In the genomic region with DNA sequence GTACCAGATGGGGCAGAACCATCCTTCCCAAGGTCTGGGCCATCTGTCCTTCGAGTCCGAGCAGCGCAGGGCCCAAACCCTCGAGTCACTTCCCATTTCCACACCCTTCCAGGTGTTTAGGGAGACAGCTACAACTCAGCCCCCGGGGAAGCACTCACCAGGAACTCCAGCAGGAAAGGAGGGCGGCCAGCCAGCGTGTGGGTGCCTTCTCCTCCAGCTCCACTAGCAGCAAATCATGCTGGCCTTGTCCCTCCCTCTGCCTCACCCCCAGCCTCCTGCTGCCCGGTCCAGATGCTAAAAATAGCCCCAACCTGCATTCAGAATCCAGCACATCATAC, we compare ENCODE assay signal across 2 cellular contexts.
A peak's percentile ranks its signal among the peaks of the same experiment; 100 is the strongest.
TF ChIP-seq lines count a peak whose summit lies in the region.

No MANE protein-coding gene starts in this region.

TF ChIP-seq in HEK293, 187 proteins besides CTCF, POLR2A, EP300 and RAD21:
- TF ChIP-seq EGR2 (tag by site-specific recombination; IDR thresholded peaks at IDR 0.05; ENCODE audit: low read depth) = peak; percentile 84
- TF ChIP-seq, protein P1, sequence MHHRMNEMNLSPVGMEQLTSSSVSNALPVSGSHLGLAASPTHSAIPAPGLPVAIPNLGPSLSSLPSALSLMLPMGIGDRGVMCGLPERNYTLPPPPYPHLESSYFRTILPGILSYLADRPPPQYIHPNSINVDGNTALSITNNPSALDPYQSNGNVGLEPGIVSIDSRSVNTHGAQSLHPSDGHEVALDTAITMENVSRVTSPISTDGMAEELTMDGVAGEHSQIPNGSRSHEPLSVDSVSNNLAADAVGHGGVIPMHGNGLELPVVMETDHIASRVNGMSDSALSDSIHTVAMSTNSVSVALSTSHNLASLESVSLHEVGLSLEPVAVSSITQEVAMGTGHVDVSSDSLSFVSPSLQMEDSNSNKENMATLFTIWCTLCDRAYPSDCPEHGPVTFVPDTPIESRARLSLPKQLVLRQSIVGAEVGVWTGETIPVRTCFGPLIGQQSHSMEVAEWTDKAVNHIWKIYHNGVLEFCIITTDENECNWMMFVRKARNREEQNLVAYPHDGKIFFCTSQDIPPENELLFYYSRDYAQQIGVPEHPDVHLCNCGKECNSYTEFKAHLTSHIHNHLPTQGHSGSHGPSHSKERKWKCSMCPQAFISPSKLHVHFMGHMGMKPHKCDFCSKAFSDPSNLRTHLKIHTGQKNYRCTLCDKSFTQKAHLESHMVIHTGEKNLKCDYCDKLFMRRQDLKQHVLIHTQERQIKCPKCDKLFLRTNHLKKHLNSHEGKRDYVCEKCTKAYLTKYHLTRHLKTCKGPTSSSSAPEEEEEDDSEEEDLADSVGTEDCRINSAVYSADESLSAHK (tag by site-specific recombination; IDR thresholded peaks at IDR 0.05) = no peak
- TF ChIP-seq, protein P2, sequence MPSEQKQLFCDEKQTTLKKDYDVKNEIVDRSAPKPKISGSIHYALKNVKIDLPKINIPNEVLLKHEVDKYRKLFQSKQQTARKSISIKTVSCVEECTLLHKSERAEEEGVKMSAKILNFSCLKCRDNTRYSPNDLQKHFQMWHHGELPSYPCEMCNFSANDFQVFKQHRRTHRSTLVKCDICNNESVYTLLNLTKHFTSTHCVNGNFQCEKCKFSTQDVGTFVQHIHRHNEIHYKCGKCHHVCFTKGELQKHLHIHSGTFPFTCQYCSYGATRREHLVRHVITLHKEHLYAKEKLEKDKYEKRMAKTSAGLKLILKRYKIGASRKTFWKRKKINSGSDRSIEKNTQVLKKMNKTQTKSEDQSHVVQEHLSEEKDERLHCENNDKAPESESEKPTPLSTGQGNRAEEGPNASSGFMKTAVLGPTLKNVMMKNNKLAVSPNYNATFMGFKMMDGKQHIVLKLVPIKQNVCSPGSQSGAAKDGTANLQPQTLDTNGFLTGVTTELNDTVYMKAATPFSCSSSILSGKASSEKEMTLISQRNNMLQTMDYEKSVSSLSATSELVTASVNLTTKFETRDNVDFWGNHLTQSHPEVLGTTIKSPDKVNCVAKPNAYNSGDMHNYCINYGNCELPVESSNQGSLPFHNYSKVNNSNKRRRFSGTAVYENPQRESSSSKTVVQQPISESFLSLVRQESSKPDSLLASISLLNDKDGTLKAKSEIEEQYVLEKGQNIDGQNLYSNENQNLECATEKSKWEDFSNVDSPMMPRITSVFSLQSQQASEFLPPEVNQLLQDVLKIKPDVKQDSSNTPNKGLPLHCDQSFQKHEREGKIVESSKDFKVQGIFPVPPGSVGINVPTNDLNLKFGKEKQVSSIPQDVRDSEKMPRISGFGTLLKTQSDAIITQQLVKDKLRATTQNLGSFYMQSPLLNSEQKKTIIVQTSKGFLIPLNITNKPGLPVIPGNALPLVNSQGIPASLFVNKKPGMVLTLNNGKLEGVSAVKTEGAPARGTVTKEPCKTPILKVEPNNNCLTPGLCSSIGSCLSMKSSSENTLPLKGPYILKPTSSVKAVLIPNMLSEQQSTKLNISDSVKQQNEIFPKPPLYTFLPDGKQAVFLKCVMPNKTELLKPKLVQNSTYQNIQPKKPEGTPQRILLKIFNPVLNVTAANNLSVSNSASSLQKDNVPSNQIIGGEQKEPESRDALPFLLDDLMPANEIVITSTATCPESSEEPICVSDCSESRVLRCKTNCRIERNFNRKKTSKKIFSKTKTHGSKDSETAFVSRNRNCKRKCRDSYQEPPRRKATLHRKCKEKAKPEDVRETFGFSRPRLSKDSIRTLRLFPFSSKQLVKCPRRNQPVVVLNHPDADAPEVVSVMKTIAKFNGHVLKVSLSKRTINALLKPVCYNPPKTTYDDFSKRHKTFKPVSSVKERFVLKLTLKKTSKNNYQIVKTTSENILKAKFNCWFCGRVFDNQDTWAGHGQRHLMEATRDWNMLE (tag by site-specific recombination; conservative IDR thresholded peaks at IDR 0.05; ENCODE audit: low read depth) = no peak
- TF ChIP-seq, protein P3, sequence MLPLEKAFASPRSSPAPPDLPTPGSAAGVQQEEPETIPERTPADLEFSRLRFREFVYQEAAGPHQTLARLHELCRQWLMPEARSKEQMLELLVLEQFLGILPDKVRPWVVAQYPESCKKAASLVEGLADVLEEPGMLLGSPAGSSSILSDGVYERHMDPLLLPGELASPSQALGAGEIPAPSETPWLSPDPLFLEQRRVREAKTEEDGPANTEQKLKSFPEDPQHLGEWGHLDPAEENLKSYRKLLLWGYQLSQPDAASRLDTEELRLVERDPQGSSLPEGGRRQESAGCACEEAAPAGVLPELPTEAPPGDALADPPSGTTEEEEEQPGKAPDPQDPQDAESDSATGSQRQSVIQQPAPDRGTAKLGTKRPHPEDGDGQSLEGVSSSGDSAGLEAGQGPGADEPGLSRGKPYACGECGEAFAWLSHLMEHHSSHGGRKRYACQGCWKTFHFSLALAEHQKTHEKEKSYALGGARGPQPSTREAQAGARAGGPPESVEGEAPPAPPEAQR (tag by site-specific recombination; IDR thresholded peaks at IDR 0.05) = no peak
- TF ChIP-seq, protein P4, sequence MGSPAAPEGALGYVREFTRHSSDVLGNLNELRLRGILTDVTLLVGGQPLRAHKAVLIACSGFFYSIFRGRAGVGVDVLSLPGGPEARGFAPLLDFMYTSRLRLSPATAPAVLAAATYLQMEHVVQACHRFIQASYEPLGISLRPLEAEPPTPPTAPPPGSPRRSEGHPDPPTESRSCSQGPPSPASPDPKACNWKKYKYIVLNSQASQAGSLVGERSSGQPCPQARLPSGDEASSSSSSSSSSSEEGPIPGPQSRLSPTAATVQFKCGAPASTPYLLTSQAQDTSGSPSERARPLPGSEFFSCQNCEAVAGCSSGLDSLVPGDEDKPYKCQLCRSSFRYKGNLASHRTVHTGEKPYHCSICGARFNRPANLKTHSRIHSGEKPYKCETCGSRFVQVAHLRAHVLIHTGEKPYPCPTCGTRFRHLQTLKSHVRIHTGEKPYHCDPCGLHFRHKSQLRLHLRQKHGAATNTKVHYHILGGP (tag by site-specific recombination; IDR thresholded peaks at IDR 0.05) = no peak
- no peak for TF ChIP-seq TRIM28 (IDR thresholded peaks at IDR 0.05; ENCODE audit: borderline replicate concordance, low read length)
- TF ChIP-seq, protein P5, sequence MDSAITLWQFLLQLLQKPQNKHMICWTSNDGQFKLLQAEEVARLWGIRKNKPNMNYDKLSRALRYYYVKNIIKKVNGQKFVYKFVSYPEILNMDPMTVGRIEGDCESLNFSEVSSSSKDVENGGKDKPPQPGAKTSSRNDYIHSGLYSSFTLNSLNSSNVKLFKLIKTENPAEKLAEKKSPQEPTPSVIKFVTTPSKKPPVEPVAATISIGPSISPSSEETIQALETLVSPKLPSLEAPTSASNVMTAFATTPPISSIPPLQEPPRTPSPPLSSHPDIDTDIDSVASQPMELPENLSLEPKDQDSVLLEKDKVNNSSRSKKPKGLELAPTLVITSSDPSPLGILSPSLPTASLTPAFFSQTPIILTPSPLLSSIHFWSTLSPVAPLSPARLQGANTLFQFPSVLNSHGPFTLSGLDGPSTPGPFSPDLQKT (IDR thresholded peaks at IDR 0.05; ENCODE audit: borderline replicate concordance, low read depth, low read length) = no peak
- no peak for TF ChIP-seq ZNF843 (tag by site-specific recombination; IDR thresholded peaks at IDR 0.05)
- peak; percentile 55 for TF ChIP-seq ZFHX2 (tag by site-specific recombination; conservative IDR thresholded peaks at IDR 0.05)
- TF ChIP-seq ZNF138 (tag by site-specific recombination; IDR thresholded peaks at IDR 0.05; ENCODE audit: borderline replicate concordance) = no peak
- TF ChIP-seq KLF1 (tag by site-specific recombination; IDR thresholded peaks at IDR 0.05) = no peak

TF ChIP-seq in H1, 55 proteins besides CTCF, POLR2A, EP300 and RAD21:
- TF ChIP-seq CEBPB (IDR thresholded peaks at IDR 0.05; ENCODE audit: low read depth, low read length) (no peak), JUND (IDR thresholded peaks at IDR 0.05; ENCODE audit: low read length) (no peak), BACH1 (IDR thresholded peaks at IDR 0.05; ENCODE audit: low read length) (no peak), TAF1 (IDR thresholded peaks at IDR 0.05; ENCODE audit: low read depth, low read length) (no peak), RNF2 (IDR thresholded peaks at IDR 0.05; ENCODE audit: borderline replicate concordance, low read depth, low read length, missing control alignments, poor library complexity, severe bottlenecking) (no peak), NANOG (IDR thresholded peaks at IDR 0.05; ENCODE audit: insufficient read depth, low read depth, low read length, poor library complexity, severe bottlenecking) (no peak), SIRT6 (IDR thresholded peaks at IDR 0.05; ENCODE audit: low read length) (no peak), RBBP5 (IDR thresholded peaks at IDR 0.05; ENCODE audit: borderline replicate concordance, low read depth, low read length) (no peak), POLR2AphosphoS5 (IDR thresholded peaks at IDR 0.05; ENCODE audit: low read depth, low read length) (no peak), HDAC2 (IDR thresholded peaks at IDR 0.05; ENCODE audit: borderline replicate concordance in 1 of 2, low read depth in 2 of 2, low read length in 2 of 2) (no peak), BRCA1 (IDR thresholded peaks at IDR 0.05; ENCODE audit: low read depth, low read length) (no peak)
- TF ChIP-seq, protein P6, sequence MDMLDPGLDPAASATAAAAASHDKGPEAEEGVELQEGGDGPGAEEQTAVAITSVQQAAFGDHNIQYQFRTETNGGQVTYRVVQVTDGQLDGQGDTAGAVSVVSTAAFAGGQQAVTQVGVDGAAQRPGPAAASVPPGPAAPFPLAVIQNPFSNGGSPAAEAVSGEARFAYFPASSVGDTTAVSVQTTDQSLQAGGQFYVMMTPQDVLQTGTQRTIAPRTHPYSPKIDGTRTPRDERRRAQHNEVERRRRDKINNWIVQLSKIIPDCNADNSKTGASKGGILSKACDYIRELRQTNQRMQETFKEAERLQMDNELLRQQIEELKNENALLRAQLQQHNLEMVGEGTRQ (IDR thresholded peaks at IDR 0.05; ENCODE audit: low read length) = no peak
